ENCODE assay signal across 2 cellular contexts in the genomic region with DNA sequence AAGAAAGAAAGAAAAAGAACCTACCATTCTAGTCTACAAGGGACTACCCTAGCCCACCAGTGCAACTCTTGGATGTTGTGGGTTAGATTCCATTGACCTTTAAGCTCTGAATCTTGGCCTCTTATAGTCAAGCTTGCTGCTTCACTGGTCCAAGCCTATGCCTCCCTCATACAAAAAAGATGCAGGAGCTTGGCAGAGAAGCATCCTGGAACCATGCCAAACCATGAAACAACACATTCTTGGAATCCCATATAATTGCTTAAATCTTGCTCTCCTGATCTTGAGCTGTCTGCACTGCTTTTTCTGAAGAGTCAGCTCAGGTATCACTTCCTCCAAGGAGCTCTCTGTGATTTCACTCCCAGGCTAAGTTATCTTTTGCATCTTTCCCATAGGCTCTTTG.
TF ChIP-seq lines count a peak whose summit lies in the region.

No MANE protein-coding gene starts in this region.

TF ChIP-seq in IMR-90, 13 proteins besides CTCF, POLR2A, EP300 and RAD21 (continued from another document):
- TF ChIP-seq, protein P1, sequence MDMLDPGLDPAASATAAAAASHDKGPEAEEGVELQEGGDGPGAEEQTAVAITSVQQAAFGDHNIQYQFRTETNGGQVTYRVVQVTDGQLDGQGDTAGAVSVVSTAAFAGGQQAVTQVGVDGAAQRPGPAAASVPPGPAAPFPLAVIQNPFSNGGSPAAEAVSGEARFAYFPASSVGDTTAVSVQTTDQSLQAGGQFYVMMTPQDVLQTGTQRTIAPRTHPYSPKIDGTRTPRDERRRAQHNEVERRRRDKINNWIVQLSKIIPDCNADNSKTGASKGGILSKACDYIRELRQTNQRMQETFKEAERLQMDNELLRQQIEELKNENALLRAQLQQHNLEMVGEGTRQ (IDR thresholded peaks at IDR 0.05; ENCODE audit: low read depth, low read length), result no peak
- TF ChIP-seq RFX5 (IDR thresholded peaks at IDR 0.05; ENCODE audit: low read depth, low read length) (no peak), RCOR1 (IDR thresholded peaks at IDR 0.05; ENCODE audit: insufficient replicate concordance, low read length) (no peak), FOS (IDR thresholded peaks at IDR 0.05; ENCODE audit: low read depth, low read length) (no peak), CEBPB (IDR thresholded peaks at IDR 0.05; ENCODE audit: low read depth, low read length) (no peak), BHLHE40 (IDR thresholded peaks at IDR 0.05; ENCODE audit: low read depth, low read length) (no peak), SMC3 (IDR thresholded peaks at IDR 0.05; ENCODE audit: low read depth, low read length) (no peak), MAZ (IDR thresholded peaks at IDR 0.05; ENCODE audit: borderline replicate concordance, low read depth, low read length) (no peak), MAFK (IDR thresholded peaks at IDR 0.05; ENCODE audit: low read depth, low read length) (no peak), CHD1 (IDR thresholded peaks at IDR 0.05; ENCODE audit: low read depth, low read length) (no peak)
- TF ChIP-seq, protein P2, sequence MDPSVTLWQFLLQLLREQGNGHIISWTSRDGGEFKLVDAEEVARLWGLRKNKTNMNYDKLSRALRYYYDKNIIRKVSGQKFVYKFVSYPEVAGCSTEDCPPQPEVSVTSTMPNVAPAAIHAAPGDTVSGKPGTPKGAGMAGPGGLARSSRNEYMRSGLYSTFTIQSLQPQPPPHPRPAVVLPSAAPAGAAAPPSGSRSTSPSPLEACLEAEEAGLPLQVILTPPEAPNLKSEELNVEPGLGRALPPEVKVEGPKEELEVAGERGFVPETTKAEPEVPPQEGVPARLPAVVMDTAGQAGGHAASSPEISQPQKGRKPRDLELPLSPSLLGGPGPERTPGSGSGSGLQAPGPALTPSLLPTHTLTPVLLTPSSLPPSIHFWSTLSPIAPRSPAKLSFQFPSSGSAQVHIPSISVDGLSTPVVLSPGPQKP (IDR thresholded peaks at IDR 0.05; ENCODE audit: borderline replicate concordance, low read depth, low read length), result no peak

TF ChIP-seq in K562, 482 proteins besides CTCF, POLR2A, EP300 and RAD21:
- no peak for TF ChIP-seq ZNF398 (CRISPR knock-in tag; IDR thresholded peaks at IDR 0.05)
- TF ChIP-seq, protein P3, sequence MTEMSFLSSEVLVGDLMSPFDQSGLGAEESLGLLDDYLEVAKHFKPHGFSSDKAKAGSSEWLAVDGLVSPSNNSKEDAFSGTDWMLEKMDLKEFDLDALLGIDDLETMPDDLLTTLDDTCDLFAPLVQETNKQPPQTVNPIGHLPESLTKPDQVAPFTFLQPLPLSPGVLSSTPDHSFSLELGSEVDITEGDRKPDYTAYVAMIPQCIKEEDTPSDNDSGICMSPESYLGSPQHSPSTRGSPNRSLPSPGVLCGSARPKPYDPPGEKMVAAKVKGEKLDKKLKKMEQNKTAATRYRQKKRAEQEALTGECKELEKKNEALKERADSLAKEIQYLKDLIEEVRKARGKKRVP (CRISPR knock-in tag; IDR thresholded peaks at IDR 0.05), result no peak
- peak; percentile 74 for TF ChIP-seq NFIC (IDR thresholded peaks at IDR 0.05)
- TF ChIP-seq TOE1 (IDR thresholded peaks at IDR 0.05; ENCODE audit: borderline replicate concordance), result no peak
- no peak for TF ChIP-seq TOE1 (CRISPR knock-in tag; IDR thresholded peaks at IDR 0.05; ENCODE audit: borderline replicate concordance, low read depth)
- TF ChIP-seq ZFP36 (IDR thresholded peaks at IDR 0.05; ENCODE audit: low read depth, low read length, partially characterized antibody), result peak; percentile 25
- no peak for TF ChIP-seq EZH2 (IDR thresholded peaks at IDR 0.05; ENCODE audit: borderline replicate concordance, low read depth, low read length)
- no peak for TF ChIP-seq SUPT5H (IDR thresholded peaks at IDR 0.05)
